ENCODE assay signal across 26 cellular contexts in genomic region chr12:115207216-115207915, GRCh38.
"Had no signal": no experiment of that assay in that cellular context is flagged by ENCODE, and none has a peak within 500 bp of the region (broad histone marks: within the 10 kb centered on the region; RNA-seq: fewer than 3 reads in every experiment).

No MANE protein-coding gene starts in this region.

- H3K27me3 ChIP-seq: ovary, sigmoid colon, spleen, transverse colon had no signal

- H3K27ac ChIP-seq: epithelial cell of prostate, heart right ventricle, lower lobe of right lung, ovary, psoas muscle, sigmoid colon, spleen, thoracic aorta, transverse colon had no signal

- DNase-seq: cerebellar nuclear complex; cortex of kidney; effector memory CD8-positive, alpha-beta T cell; foreskin fibroblast; glutamatergic neuron; heart right ventricle; hypothalamus; immature natural killer cell; left ventricle myocardium superior; lower lobe of right lung; midbrain; naive thymus-derived CD4-positive, alpha-beta T cell; occipital lobe; ovary; posterior cingulate gyrus; psoas muscle; right cardiac atrium; sigmoid colon; spleen; stimulated activated CD4-positive, alpha-beta T cell treated with anti-CD3 and anti-CD28 coated beads, Interleukin-4, amount 100 ng/mL, for 4 hours; stimulated activated naive CD8-positive, alpha-beta T cell treated with anti-CD3 and anti-CD28 coated beads, Interleukin-15, Interleukin-2, amounts not matched to agents 100 U/mL and 50 U/mL, for 24 hours; transverse colon had no signal

- H3K4me1 ChIP-seq: heart right ventricle, lower lobe of right lung, psoas muscle, spleen, transverse colon had no signal

- H3K4me3 ChIP-seq: heart right ventricle, lower lobe of right lung, ovary, psoas muscle, sigmoid colon, spleen, thoracic aorta, transverse colon had no signal

- H3K4me1 Mint-ChIP-seq: immature natural killer cell; naive thymus-derived CD4-positive, alpha-beta T cell; stimulated activated memory B cell treated with anti-CD40 and anti-IgM and Interleukin-4, amounts not matched to agents 10 μg/mL and 1 μg/mL and 100 μg/mL, for 72 hours had no signal

- H3K36me3 Mint-ChIP-seq: immature natural killer cell; stimulated activated memory B cell treated with anti-CD40 and anti-IgM and Interleukin-4, amounts not matched to agents 10 μg/mL and 1 μg/mL and 100 μg/mL, for 72 hours had no signal

- H3K9me3 ChIP-seq: lower lobe of right lung, ovary, thoracic aorta, transverse colon had no signal

- H3K27ac Mint-ChIP-seq: effector memory CD8-positive, alpha-beta T cell; immature natural killer cell; naive thymus-derived CD4-positive, alpha-beta T cell; stimulated activated memory B cell treated with anti-CD40 and anti-IgM and Interleukin-4, amounts not matched to agents 10 μg/mL and 1 μg/mL and 100 μg/mL, for 72 hours had no signal

- H3K27me3 Mint-ChIP-seq: effector memory CD8-positive, alpha-beta T cell; stimulated activated memory B cell treated with anti-CD40 and anti-IgM and Interleukin-4, amounts not matched to agents 10 μg/mL and 1 μg/mL and 100 μg/mL, for 72 hours had no signal

- H3K4me3 Mint-ChIP-seq: effector memory CD8-positive, alpha-beta T cell; immature natural killer cell; naive thymus-derived CD4-positive, alpha-beta T cell; stimulated activated memory B cell treated with anti-CD40 and anti-IgM and Interleukin-4, amounts not matched to agents 10 μg/mL and 1 μg/mL and 100 μg/mL, for 72 hours had no signal

- H3K36me3 ChIP-seq: heart right ventricle, lower lobe of right lung, ovary, sigmoid colon, spleen, thoracic aorta, transverse colon had no signal

- FAIRE-seq: keratinocyte had no signal
